Comparison of ENCODE assay signal across 14 cellular contexts in genomic region chr1:198620198-198620597, GRCh38. TPM values are rescaled to one million over a fixed set of nuclear protein-coding genes. Genes with fewer than 3 reads are reported as not detected.
A peak's percentile ranks its signal among the peaks of the same experiment; 100 is the strongest.
DNase-seq lines count a peak whose midpoint lies in the region; ATAC-seq and TF ChIP-seq lines count a peak whose summit lies in the region.
"Had no signal": no experiment of that assay in that cellular context is flagged by ENCODE, and none has a peak within 500 bp of the region (broad histone marks: within the 10 kb centered on the region; RNA-seq: fewer than 3 reads in every experiment).

No MANE protein-coding gene starts in this region.

- no peak overlapping the region for H2AFZ ChIP-seq in GM23338

- no peaks in the 10 kb centered on the region for H3K9me3 ChIP-seq in CD4-positive, alpha-beta memory T cell (ENCODE audit: control insufficient read depth in 1 of 2, low read length in 2 of 2)
- H3K9me3 ChIP-seq: prostate gland, thoracic aorta had no signal

- H3K4me1 Mint-ChIP-seq in CD4-positive, alpha-beta memory T cell = peaks cover 62 to 88% (median 78%) of the 10 kb centered on the region in 4 donors
- peaks cover 79% of the 10 kb centered on the region for H3K4me1 Mint-ChIP-seq in activated T-helper 1 cell treated with anti-CD3 and anti-CD28 coated beads, Interleukin-12 subunit alpha, Interleukin-12 subunit beta, Interleukin-2, Interleukin-4 antibody, amounts not matched to agents 30 ng/mL and 10 ng/mL and 1 ng/mL, durations not matched to agents 14 hours and 24 hours and 36 hours (ENCODE audit: low read depth)
- H3K4me1 Mint-ChIP-seq in naive thymus-derived CD8-positive, alpha-beta T cell = peaks cover 40 to 96% (median 81%) of the 10 kb centered on the region in 4 donors
- peaks cover 5% of the 10 kb centered on the region; the same call in 1 of the 3 replicates for H3K4me1 Mint-ChIP-seq in GM23338

- peak overlapping the region; percentile 91 to 98 (median 95) for H3K27ac Mint-ChIP-seq in CD4-positive, alpha-beta memory T cell
- peak overlapping the region; percentile 99 for H3K27ac Mint-ChIP-seq in activated T-helper 1 cell treated with anti-CD3 and anti-CD28 coated beads, Interleukin-12 subunit alpha, Interleukin-12 subunit beta, Interleukin-2, Interleukin-4 antibody, amounts not matched to agents 30 ng/mL and 10 ng/mL and 1 ng/mL, durations not matched to agents 14 hours and 24 hours and 36 hours
- H3K27ac Mint-ChIP-seq in naive thymus-derived CD8-positive, alpha-beta T cell = peak overlapping the region; percentile 91 to 98 (median 96)
- no peak overlapping the region for H3K27ac Mint-ChIP-seq in GM23338

- no peaks in the 10 kb centered on the region for H3K27me3 Mint-ChIP-seq in CD4-positive, alpha-beta memory T cell
- H3K27me3 Mint-ChIP-seq in activated T-helper 1 cell treated with anti-CD3 and anti-CD28 coated beads, Interleukin-12 subunit alpha, Interleukin-12 subunit beta, Interleukin-2, Interleukin-4 antibody, amounts not matched to agents 30 ng/mL and 10 ng/mL and 1 ng/mL, durations not matched to agents 14 hours and 24 hours and 36 hours (ENCODE audit: insufficient read depth) = no peaks in the 10 kb centered on the region
- H3K27me3 Mint-ChIP-seq in naive thymus-derived CD8-positive, alpha-beta T cell = no peaks in the 10 kb centered on the region
- peaks cover 2% of the 10 kb centered on the region for H3K27me3 Mint-ChIP-seq in GM23338 (ENCODE audit: insufficient read depth, low read depth, poor library complexity)

- no peaks in the 10 kb centered on the region for H3K27me3 ChIP-seq in CD4-positive, alpha-beta memory T cell (ENCODE audit: insufficient read depth, low read length)
- H3K27me3 ChIP-seq in HL-60 (ENCODE audit: insufficient read depth, poor library complexity, severe bottlenecking) (no peaks in the 10 kb centered on the region), GM23338 (ENCODE audit: insufficient read depth) (no peaks in the 10 kb centered on the region)

- intact Hi-C loops in CD4-positive, alpha-beta memory T cell (cut with micrococcal nuclease) = loop anchor here (2.0 kb wide), 1 partner anchor 63 kb away; no protein-coding TSS in a partner anchor
- intact Hi-C loops in activated T-helper 1 cell treated with anti-CD3 and anti-CD28 coated beads, Interleukin-12 subunit alpha, Interleukin-12 subunit beta, Interleukin-2, Interleukin-4 antibody, amounts not matched to agents 30 ng/mL and 10 ng/mL and 1 ng/mL, durations not matched to agents 14 hours and 24 hours and 36 hours (cut with micrococcal nuclease) = loop anchor here (2.0 to 10.0 kb wide), 8 partner anchors 98 to 2005 kb away; partner anchors contain the start of genes DENND1B and KIF14

- POLR2A ChIA-PET in CD4-positive, alpha-beta memory T cell (lab: Charles Lee; ENCODE audit: partially characterized antibody) = interaction anchor here (0.6 to 7.4 kb wide), 27 partner anchors 11 to 845 kb away, joined by 3 to 494 read pairs (median 20); partner anchors contain the start of genes DENND1B and PTPRC
- POLR2A ChIA-PET in naive thymus-derived CD8-positive, alpha-beta T cell (lab: Charles Lee) = interaction anchor here (0.6 to 7.3 kb wide), 30 partner anchors 12 to 100 kb away, joined by 3 to 178 read pairs (median 8); partner anchors contain the start of genes ATP6V1G3 and PTPRC

- H3K4me2 ChIP-seq in GM23338 = no peak overlapping the region

- CTCF ChIA-PET in CD4-positive, alpha-beta memory T cell (lab: Charles Lee; ENCODE audit: partially characterized antibody) = interaction anchor here (0.8 to 5.1 kb wide), 28 partner anchors 9 to 153 kb away, joined by 3 to 93 read pairs (median 6); partner anchors contain the start of gene PTPRC

- no peaks in the 10 kb centered on the region for H4K20me1 ChIP-seq in GM23338 (replicated peaks; ENCODE audit: insufficient read depth)

- H3K4me3 ChIP-seq in CD4-positive, alpha-beta memory T cell (ENCODE audit: low read length in 2 of 2) = peak overlapping the region; percentile 18 to 59
- H3K4me3 ChIP-seq in HL-60 (replicated peaks; ENCODE audit: insufficient read depth, low read length) (no peak overlapping the region), GM23338 (no peak overlapping the region)
- H3K4me3 ChIP-seq: prostate gland, thoracic aorta had no signal

- no peak for ATAC-seq in naive thymus-derived CD8-positive, alpha-beta T cell
- no peak for ATAC-seq in HG02678 (IDR thresholded peaks at IDR 0.05; ENCODE audit: unreplicated experiment)
- no peak for ATAC-seq in GM23338
- ATAC-seq in GM19324 (IDR thresholded peaks at IDR 0.05; ENCODE audit: low FRiP score, unreplicated experiment) = no peak

- no peak for DNase-seq in CD4-positive, alpha-beta memory T cell
- no peak for DNase-seq in HL-60 (ENCODE audit: low read depth in 1 of 2, low spot score in 1 of 2)
- DNase-seq in activated T-helper 1 cell treated with anti-CD3 and anti-CD28 coated beads, Interleukin-12 subunit alpha, Interleukin-12 subunit beta, Interleukin-2, Interleukin-4 antibody, amounts not matched to agents 30 ng/mL and 10 ng/mL and 1 ng/mL, durations not matched to agents 14 hours and 24 hours and 36 hours (ENCODE audit: low spot score) = no peak
- no peak for DNase-seq in naive thymus-derived CD8-positive, alpha-beta T cell
- DNase-seq in T1000 (lab: John Stamatoyannopoulos, UW) = no peak
- DNase-seq in GM23338 (ENCODE audit: low spot score) = no peak
- DNase-seq: head of caudate nucleus, kidney, Right ventricle myocardium superior had no signal

- peaks cover 9% of the 10 kb centered on the region; the same call in 1 of the 2 replicates for H3K9me2 ChIP-seq in GM23338 (ENCODE audit: insufficient read depth)

- H3K27ac ChIP-seq in CD4-positive, alpha-beta memory T cell (ENCODE audit: low read depth, low read length) = peak overlapping the region; percentile 73
- H3K27ac ChIP-seq in HL-60 (replicated peaks) = peak overlapping the region; percentile 81
- H3K27ac ChIP-seq in GM23338 (ENCODE audit: low read depth) = no peak overlapping the region
- H3K27ac ChIP-seq: C4-2B, prostate gland, thoracic aorta had no signal

- H3K9me3 Mint-ChIP-seq in CD4-positive, alpha-beta memory T cell = peaks cover 0 to 2% (median 0%) of the 10 kb centered on the region in 8 donors
- no peaks in the 10 kb centered on the region for H3K9me3 Mint-ChIP-seq in activated T-helper 1 cell treated with anti-CD3 and anti-CD28 coated beads, Interleukin-12 subunit alpha, Interleukin-12 subunit beta, Interleukin-2, Interleukin-4 antibody, amounts not matched to agents 30 ng/mL and 10 ng/mL and 1 ng/mL, durations not matched to agents 14 hours and 24 hours and 36 hours
- no peaks in the 10 kb centered on the region for H3K9me3 Mint-ChIP-seq in naive thymus-derived CD8-positive, alpha-beta T cell
- no peaks in the 10 kb centered on the region for H3K9me3 Mint-ChIP-seq in GM23338

- peak overlapping the region; percentile 73 to 92 (median 85) for H3K4me3 Mint-ChIP-seq in CD4-positive, alpha-beta memory T cell
- peak overlapping the region; percentile 84 for H3K4me3 Mint-ChIP-seq in activated T-helper 1 cell treated with anti-CD3 and anti-CD28 coated beads, Interleukin-12 subunit alpha, Interleukin-12 subunit beta, Interleukin-2, Interleukin-4 antibody, amounts not matched to agents 30 ng/mL and 10 ng/mL and 1 ng/mL, durations not matched to agents 14 hours and 24 hours and 36 hours
- H3K4me3 Mint-ChIP-seq in naive thymus-derived CD8-positive, alpha-beta T cell = peak overlapping the region; percentile 76 to 94 (median 82)
- H3K4me3 Mint-ChIP-seq in GM23338 = no peak overlapping the region

- TF ChIP-seq CTCF in HL-60 (IDR thresholded peaks at IDR 0.05; ENCODE audit: insufficient read depth, low read length) (no peak), GM23338 (conservative IDR thresholded peaks at IDR 0.05; ENCODE audit: low read depth in 2 of 2) (no peak)

- H3K36me3 Mint-ChIP-seq in CD4-positive, alpha-beta memory T cell = no peaks in the 10 kb centered on the region
- peaks cover 2% of the 10 kb centered on the region for H3K36me3 Mint-ChIP-seq in activated T-helper 1 cell treated with anti-CD3 and anti-CD28 coated beads, Interleukin-12 subunit alpha, Interleukin-12 subunit beta, Interleukin-2, Interleukin-4 antibody, amounts not matched to agents 30 ng/mL and 10 ng/mL and 1 ng/mL, durations not matched to agents 14 hours and 24 hours and 36 hours (ENCODE audit: low read depth)
- no peaks in the 10 kb centered on the region for H3K36me3 Mint-ChIP-seq in naive thymus-derived CD8-positive, alpha-beta T cell
- H3K36me3 Mint-ChIP-seq in GM23338 (ENCODE audit: low read depth) = no peaks in the 10 kb centered on the region

- H3K4me1 ChIP-seq in CD4-positive, alpha-beta memory T cell (ENCODE audit: insufficient read depth, low read length) = peaks cover 100% of the 10 kb centered on the region
- H3K4me1 ChIP-seq in GM23338 (ENCODE audit: insufficient read depth) = no peaks in the 10 kb centered on the region
- H3K4me1 ChIP-seq: prostate gland had no signal

- no peaks in the 10 kb centered on the region for H3F3A ChIP-seq in GM23338 (replicated peaks; ENCODE audit: low read depth)

- no peaks in the 10 kb centered on the region for H3K36me3 ChIP-seq in CD4-positive, alpha-beta memory T cell (ENCODE audit: insufficient read depth, low read length)
- H3K36me3 ChIP-seq in GM23338 (ENCODE audit: insufficient read depth) = no peaks in the 10 kb centered on the region
- H3K36me3 ChIP-seq: prostate gland, thoracic aorta had no signal

- no peaks in the 10 kb centered on the region for H3K79me2 ChIP-seq in GM23338 (replicated peaks; ENCODE audit: insufficient read depth)

TF ChIP-seq in GM23338, 12 proteins besides CTCF, POLR2A, EP300 and RAD21 (continues in another document):
- TF ChIP-seq JUNB (IDR thresholded peaks at IDR 0.05; ENCODE audit: unreplicated experiment) (no peak), EZH2phosphoT487 (IDR thresholded peaks at IDR 0.05; ENCODE audit: unreplicated experiment) (no peak), STAT1 (IDR thresholded peaks at IDR 0.05; ENCODE audit: unreplicated experiment) (no peak), EZH2 (IDR thresholded peaks at IDR 0.05; ENCODE audit: low read depth, unreplicated experiment) (no peak), POLR2AphosphoS5 (IDR thresholded peaks at IDR 0.05; ENCODE audit: low read depth) (no peak)

RNA-seq across cellular contexts. Expression of gene PTPRC, which starts 18.6 kb away (rescaled TPM):
- 100 to 1,000 TPM; 974 to 987 TPM for total RNA-seq in CD4-positive, alpha-beta memory T cell
- polyA plus RNA-seq in CD4-positive, alpha-beta memory T cell = 1,000 to 10,000 TPM in 1 of 2 donors, 100 to 1,000 TPM in 1; 915 to 1,019 TPM
- 512 and 516 TPM in 2 replicates for total RNA-seq in activated T-helper 1 cell treated with anti-CD3 and anti-CD28 coated beads, Interleukin-12 subunit alpha, Interleukin-12 subunit beta, Interleukin-2, Interleukin-4 antibody, amounts not matched to agents 30 ng/mL and 10 ng/mL and 1 ng/mL, durations not matched to agents 14 hours and 24 hours and 36 hours
- total RNA-seq in naive thymus-derived CD8-positive, alpha-beta T cell = 100 to 1,000 TPM; 906 to 970 TPM
- polyA plus RNA-seq in naive thymus-derived CD8-positive, alpha-beta T cell = 1,000 to 10,000 TPM in 2 of 3 donors, 100 to 1,000 TPM in 1; 980 to 1,253 (median 1,023) TPM
- total RNA-seq in GM23338 (2014; rRNA removed; shearing (Covaris generic)) = 0.10 TPM in 1 of 2 replicates, not detected in the other
- polyA plus RNA-seq in GM23338 (2016; fragmentation: Nextera tagmentation; extraction: Ambion mirVana) = 0.43 and 0.52 TPM in 2 replicates

Comparison
In these comparisons a context has a peak if more than half of its experiments do, and no peak if none do; other contexts are left out.
1. H3K4me3 ChIP-seq: peak in CD4-positive, alpha-beta memory T cell (2 of 2); none in HL-60 (single experiment) and GM23338 (single experiment).
2. RNA of gene PTPRC, which starts 18.6 kb away (total RNA-seq): 974 to 987 TPM in CD4-positive, alpha-beta memory T cell, 906 to 970 TPM in naive thymus-derived CD8-positive, alpha-beta T cell and 512 to 516 TPM in activated T-helper 1 cell treated with anti-CD3 and anti-CD28 coated beads, Interleukin-12 subunit alpha, Interleukin-12 subunit beta, Interleukin-2, Interleukin-4 antibody, amounts not matched to agents 30 ng/mL and 10 ng/mL and 1 ng/mL, durations not matched to agents 14 hours and 24 hours and 36 hours; 0.10 TPM in GM23338; every median in the first group is over 100 times any median in the second.